Comparison of ENCODE assay signal across 8 cellular contexts in the genomic region with DNA sequence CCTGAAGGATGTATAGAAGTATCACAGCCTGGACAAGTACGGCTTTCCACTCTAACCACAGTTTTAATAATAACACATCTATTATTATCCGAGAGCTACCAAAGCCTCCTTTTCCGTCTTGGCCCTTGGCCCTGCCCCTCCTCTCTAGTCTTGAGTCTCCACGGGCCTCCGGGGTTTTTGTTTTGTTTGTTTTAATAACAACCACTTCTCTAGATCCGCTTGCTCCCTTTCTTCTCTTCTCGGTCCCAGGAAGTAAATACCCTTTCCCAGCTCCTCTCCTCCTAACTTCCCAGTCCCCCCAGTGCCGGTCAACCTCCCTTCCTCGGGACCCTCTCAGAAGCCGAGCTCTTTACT. TPM values are rescaled to one million over a fixed set of nuclear protein-coding genes. Genes with fewer than 3 reads are reported as not detected.
DNase-seq lines count a peak whose midpoint lies in the region; ATAC-seq, FAIRE-seq and TF ChIP-seq lines count a peak whose summit lies in the region.

No MANE protein-coding gene starts in this region.

- FAIRE-seq in GM12878 (lab: Jason Lieb, UNC), result no peak

- WGBS in GM12878 (ENCODE audit: insufficient coverage, insufficient replicate concordance, low lambda C conversion rate, missing lambda C conversion rate), result 1% methylated on average over 10 of the region's 10 CpGs
- 0 to 1% methylated on average over 10 of the region's 10 CpGs for WGBS in tibial nerve, 2 donors

- H3K79me2 ChIP-seq in GM12878 (ENCODE audit: control insufficient read depth, insufficient read depth, low read length), result no peaks in the 10 kb centered on the region; the same call in 1 of the 2 replicates

- BruUV-seq in GM12878 (replicated peaks; lab: Mats Ljungman, UMichigan), result TSS peak; percentile 75

- H3K27me3 ChIP-seq in GM12878 (replicated peaks in 1 of 2; ENCODE audit: control insufficient read depth in 2 of 2, insufficient read depth in 2 of 2, low read length in 1 of 2) (no peaks in the 10 kb centered on the region), tibial nerve (no peaks in the 10 kb centered on the region)

- H3K4me2 ChIP-seq in GM12878 (ENCODE audit: control insufficient read depth, insufficient read depth), result peak overlapping the region; percentile 85

- SMC1A ChIA-PET in GM12878 (lab: Charles Lee; ENCODE audit: uncharacterized antibody, unreplicated experiment), result interaction anchor here (1.3 to 1.4 kb wide), 2 partner anchors 8 to 9 kb away, joined by 3 read pairs; no protein-coding TSS in a partner anchor

- peak overlapping the region; percentile 32; the same call in 1 of the 2 replicates for H3K9ac ChIP-seq in GM12878 (ENCODE audit: control insufficient read depth, insufficient read depth, low read length)

- H3K9me3 ChIP-seq in GM12878 (replicated peaks; ENCODE audit: control insufficient read depth, insufficient read depth, low read length) (no peaks in the 10 kb centered on the region), tibial nerve (no peaks in the 10 kb centered on the region)

- TF ChIP-seq POLR2A in GM12878 (IDR thresholded peaks at IDR 0.05; ENCODE audit: low read depth, low read length) (no peak), tibial nerve (IDR thresholded peaks at IDR 0.05) (no peak)

- H3K4me1 ChIP-seq in GM12878 (ENCODE audit: control insufficient read depth, insufficient read depth, low read length), result no peaks in the 10 kb centered on the region
- peaks cover 0 to 23% (median 0%) of the 10 kb centered on the region in 4 donors for H3K4me1 ChIP-seq in tibial nerve

- no peak for TF ChIP-seq RAD21 in GM12878 (IDR thresholded peaks at IDR 0.05; ENCODE audit: insufficient read depth, low read depth, low read length)

- peak overlapping the region; percentile 94 for H3K4me3 ChIP-seq in GM12878
- H3K4me3 ChIP-seq in tibial nerve, result peak overlapping the region; percentile 61 to 91 (median 85)

- no peaks in the 10 kb centered on the region for H3K4me1 Mint-ChIP-seq in activated T-cell treated with anti-CD3 and anti-CD28 coated beads, Interleukin-2, amount 50 U/mL, for 24 hours (ENCODE audit: low read depth)

- no peaks in the 10 kb centered on the region for H3K9me3 Mint-ChIP-seq in activated T-cell treated with anti-CD3 and anti-CD28 coated beads, Interleukin-2, amount 50 U/mL, for 24 hours

- no peaks in the 10 kb centered on the region for H4K20me1 ChIP-seq in GM12878 (ENCODE audit: control insufficient read depth, insufficient read depth)

- no peak for TF ChIP-seq CTCF in GM12878 (IDR thresholded peaks at IDR 0.05 in 2 of 3, conservative IDR thresholded peaks at IDR 0.05 in 1 of 3; ENCODE audit: control insufficient read depth in 2 of 3, extremely low read depth in 1 of 3, insufficient read depth in 1 of 3, low read depth in 3 of 3, low read length in 3 of 3)
- TF ChIP-seq CTCF in tibial nerve (IDR thresholded peaks at IDR 0.05), result no peak

- ATAC-seq in GM12878 (peak; percentile 6; the same call in 2 of the 3 replicates), GM19395 (IDR thresholded peaks at IDR 0.05; ENCODE audit: unreplicated experiment) (no peak), GM21528 (IDR thresholded peaks at IDR 0.05; ENCODE audit: low FRiP score, unreplicated experiment) (no peak)

- peak overlapping the region; percentile 89 for H2AFZ ChIP-seq in GM12878 (ENCODE audit: control insufficient read depth, low read depth, low read length)

- H3K36me3 Mint-ChIP-seq in activated T-cell treated with anti-CD3 and anti-CD28 coated beads, Interleukin-2, amount 50 U/mL, for 24 hours (ENCODE audit: low read depth), result no peaks in the 10 kb centered on the region

- in situ Hi-C loops in GM12878 (cut with MboI), result no loop called here

- no peak for TF ChIP-seq EP300 in GM12878 (IDR thresholded peaks at IDR 0.05; ENCODE audit: borderline replicate concordance in 1 of 2, control insufficient read depth in 1 of 2, low read depth in 2 of 2, low read length in 2 of 2)
- TF ChIP-seq EP300 in tibial nerve (IDR thresholded peaks at IDR 0.05), result no peak

- POLR2A ChIA-PET in GM12878 (lab: Charles Lee), result interaction anchor here (0.5 to 1.5 kb wide), 2 partner anchors 9 to 233 kb away, joined by 4 read pairs; no protein-coding TSS in a partner anchor

- H3K27me3 Mint-ChIP-seq in activated T-cell treated with anti-CD3 and anti-CD28 coated beads, Interleukin-2, amount 50 U/mL, for 24 hours, result peaks cover 7% of the 10 kb centered on the region

- CTCF ChIA-PET in GM12878 (lab: Yijun Ruan, JAX), result interaction anchor here (0.8 to 4.3 kb wide), 3 partner anchors 8 to 333 kb away, joined by 3 to 15 read pairs (median 4); no protein-coding TSS in a partner anchor

- H3K36me3 ChIP-seq in GM12878 (ENCODE audit: control insufficient read depth in 2 of 2, insufficient read depth in 2 of 2, low read length in 1 of 2) (no peaks in the 10 kb centered on the region), tibial nerve (no peaks in the 10 kb centered on the region)

- DNase-seq in activated T-cell treated with anti-CD3 and anti-CD28 coated beads, Interleukin-2, amount 50 U/mL, for 24 hours, result peak; percentile 30
- no peak for DNase-seq in activated T-cell treated with anti-CD3 and anti-CD28 coated beads, Interleukin-2, amount 50 U/mL, for 1 hour
- DNase-seq in GM12878 (ENCODE audit: low read depth, low spot score), result no peak
- DNase-seq in kidney glomerular epithelial cell (lab: John Stamatoyannopoulos, UW), result peak; percentile 48
- peak; percentile 15 to 33 for DNase-seq in tibial nerve (ENCODE audit: low spot score in 2 of 2)
- no peak for DNase-seq in COLO668 (lab: John Stamatoyannopoulos, UW; ENCODE audit: unreplicated experiment)

- RAD21 ChIA-PET in GM12878 (lab: Charles Lee; ENCODE audit: unreplicated experiment), result interaction anchor here (1.4 kb wide), 1 partner anchor 201 kb away, joined by 4 read pairs; no protein-coding TSS in a partner anchor

- no peak overlapping the region for H3K4me3 Mint-ChIP-seq in activated T-cell treated with anti-CD3 and anti-CD28 coated beads, Interleukin-2, amount 50 U/mL, for 24 hours

- H3K27ac ChIP-seq in GM12878 (ENCODE audit: control insufficient read depth, insufficient read depth), result 0 out of 2 replicates have a peak overlapping the region, but pooled peaks have one; percentile 27
- H3K27ac ChIP-seq in tibial nerve, result peak overlapping the region; percentile 76 to 95 (median 92)

- H3K27ac Mint-ChIP-seq in activated T-cell treated with anti-CD3 and anti-CD28 coated beads, Interleukin-2, amount 50 U/mL, for 24 hours, result no peak overlapping the region

- intact Hi-C loops in GM12878 (cut with micrococcal nuclease; ENCODE audit: unreplicated experiment), result loop anchor here (2.0 kb wide), 1 partner anchor 458 kb away; the partner anchor contains the start of gene PHIP

TF ChIP-seq in GM12878, 131 proteins besides CTCF, POLR2A, EP300 and RAD21 (continues in another document):
- TF ChIP-seq TAF1 (IDR thresholded peaks at IDR 0.05; ENCODE audit: borderline replicate concordance, low read depth, low read length), result no peak
- no peak for TF ChIP-seq PML (IDR thresholded peaks at IDR 0.05; ENCODE audit: low read length)
- no peak for TF ChIP-seq ZNF687 (IDR thresholded peaks at IDR 0.05)
- no peak for TF ChIP-seq MXI1 (IDR thresholded peaks at IDR 0.05; ENCODE audit: low read depth, low read length)
- TF ChIP-seq ZNF207 (IDR thresholded peaks at IDR 0.05; ENCODE audit: borderline replicate concordance), result no peak
- no peak for TF ChIP-seq CBX5 (IDR thresholded peaks at IDR 0.05; ENCODE audit: low read depth)
- no peak for TF ChIP-seq NBN (IDR thresholded peaks at IDR 0.05)

RNA-seq across cellular contexts. Expression of gene LCA5, which starts 0.6 kb away (rescaled TPM):
- total RNA-seq in GM12878 (2013; cell fraction: nucleolus; rRNA removed), result 2.0 and 2.1 TPM in 2 replicates
- total RNA-seq in GM12878 (2014; rRNA removed) (0.28 and 0.33 TPM in 2 replicates), GM12878 (2014; rRNA removed; fragmentation: Illumina TruSeq; extraction: Trizol) (0.37 and 0.45 TPM in 2 replicates), GM12878 (2021) (0.26 and 0.27 TPM in 2 replicates), tibial nerve (10 to 100 TPM in 2 of 4 donors, 1 to 10 TPM in 2; 5.1 to 15.7 (median 9.5) TPM)
- polyA plus RNA-seq in GM12878 (2011; ENCODE audit: low read depth), result 0.14 TPM
- polyA plus RNA-seq in GM12878 (2011; rRNA removed) (0.30 and 0.58 TPM in 2 replicates), GM12878 (2014; fragmentation: Illumina TruSeq; extraction: Trizol) (0.31 and 0.36 TPM in 2 replicates), GM12878 (2014; fragmentation: Nextera tagmentation; extraction: Ambion mirVana) (under 1 TPM; 0.13 to 0.32 TPM), GM12878 (2014; rRNA removed) (0.16 and 0.20 TPM in 2 replicates), GM12878 (2016; fragmentation: Nextera tagmentation; extraction: Ambion mirVana) (under 1 TPM; 0.21 TPM)
- 0.05 and 0.07 TPM in 2 replicates for polyA plus RNA-seq in GM12878 (2011; cell fraction: cytosol; rRNA removed)
- polyA plus RNA-seq in GM12878 (2011; cell fraction: nucleus; rRNA removed), result 0.22 and 0.26 TPM in 2 replicates
- 0.39 and 0.55 TPM in 2 replicates for polyA plus RNA-seq in GM12878 (2012)
- polyA minus RNA-seq in GM12878 (2011; rRNA and poly(A)+ RNA removed), result 0.29 and 0.31 TPM in 2 replicates
- 0.53 TPM in 1 of 2 replicates, not detected in the other for polyA minus RNA-seq in GM12878 (2011; cell fraction: cytosol; rRNA and poly(A)+ RNA removed)
- 0.36 and 0.96 TPM in 2 replicates for polyA minus RNA-seq in GM12878 (2011; cell fraction: nucleus; rRNA and poly(A)+ RNA removed)

Comparison
In these comparisons a context has a peak if more than half of its experiments do, and no peak if none do; other contexts are left out.
1. DNase-seq: peak in activated T-cell treated with anti-CD3 and anti-CD28 coated beads, Interleukin-2, amount 50 U/mL, for 24 hours (single experiment), kidney glomerular epithelial cell (single experiment) and tibial nerve (2 of 2); none in activated T-cell treated with anti-CD3 and anti-CD28 coated beads, Interleukin-2, amount 50 U/mL, for 1 hour (single experiment), GM12878 (single experiment) and COLO668 (single experiment).